ENCODE assay signal across 21 cellular contexts in the genomic region with DNA sequence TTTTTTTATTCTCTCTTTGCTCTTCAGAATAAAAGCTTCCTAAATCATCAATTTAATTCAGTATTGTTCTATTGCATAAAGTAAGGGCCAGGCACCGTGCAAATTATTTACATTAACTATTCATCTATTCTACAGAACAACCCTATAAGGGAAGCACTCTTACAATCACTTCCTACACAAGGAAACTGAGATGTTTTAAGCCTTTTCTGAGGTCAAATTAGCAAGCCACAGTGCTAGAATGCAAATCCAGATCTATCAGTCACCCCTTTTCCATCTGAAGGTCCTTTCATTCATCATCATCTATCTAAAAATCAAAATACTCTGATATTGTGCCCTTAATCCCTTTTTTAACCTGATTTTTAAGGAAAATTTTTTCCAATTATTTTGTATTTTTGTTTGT. TPM values are rescaled to one million over a fixed set of nuclear protein-coding genes. Genes with fewer than 3 reads are reported as not detected.
DNase-seq lines count a peak whose midpoint lies in the region; ATAC-seq, FAIRE-seq and TF ChIP-seq lines count a peak whose summit lies in the region.
"Had no signal": no experiment of that assay in that cellular context is flagged by ENCODE, and none has a peak within 500 bp of the region (broad histone marks: within the 10 kb centered on the region; RNA-seq: fewer than 3 reads in every experiment).

No MANE protein-coding gene starts in this region.

- H3K4me3 ChIP-seq in mammary epithelial cell (replicated peaks in 1 of 3; ENCODE audit: insufficient read depth in 1 of 3, low read depth in 2 of 3, low read length in 3 of 3) (no peak overlapping the region), tibial artery (no peak overlapping the region)
- H3K4me3 ChIP-seq: coronary artery, heart left ventricle, mucosa of descending colon had no signal

- H3K9ac ChIP-seq in mammary epithelial cell (ENCODE audit: insufficient read depth, low read length) = no peak overlapping the region

- WGBS in mammary epithelial cell (ENCODE audit: low coverage, missing lambda C conversion rate) = 65% methylated on average over 1 of the region's 1 CpG

- H3K27me3 Mint-ChIP-seq in MCF 10A (ENCODE audit: insufficient read depth, unreplicated experiment) = no peaks in the 10 kb centered on the region
- no peaks in the 10 kb centered on the region for H3K27me3 Mint-ChIP-seq in glutamatergic neuron (ENCODE audit: unreplicated experiment)
- H3K27me3 Mint-ChIP-seq: IgD-negative memory B cell had no signal

- H3K4me2 ChIP-seq in mammary epithelial cell (ENCODE audit: insufficient read depth, low read depth, low read length) = no peak overlapping the region

- DNase-seq in MCF 10A (ENCODE audit: unreplicated experiment) = no peak
- DNase-seq in mammary epithelial cell = no peak
- no peak for DNase-seq in tibial artery
- DNase-seq in H54 (ENCODE audit: insufficient read length, low spot score) = no peak
- no peak for DNase-seq in NCI-H2029 treated with DMSO at 0.1 percent for 48 hours (lab: John Stamatoyannopoulos, UW)
- no peak for DNase-seq in glutamatergic neuron
- DNase-seq: activated effector memory CD4-positive, alpha-beta T cell treated with anti-CD3 and anti-CD28 coated beads, Interleukin-2, amount 50 U/mL, for 16 hours; aorta; CD4-positive, CD25-positive, alpha-beta regulatory T cell; heart left ventricle; kidney; mucosa of descending colon; NCI-H1092 treated with DMSO at 0.1 percent for 48 hours; nucleus accumbens; stimulated activated CD4-positive, alpha-beta T cell treated with anti-CD3 and anti-CD28 coated beads, Interleukin-4, amount 100 ng/mL, for 4 hours had no signal

- no peak for FAIRE-seq in H54 (lab: Jason Lieb, UNC)
- FAIRE-seq: kidney had no signal

- no TSS peak for BruUV-seq in MCF 10A (replicated peaks; lab: Mats Ljungman, UMichigan)
- BruUV-seq in mammary epithelial cell (replicated peaks; lab: Mats Ljungman, UMichigan) = no TSS peak

- H3K4me1 ChIP-seq in mammary epithelial cell (ENCODE audit: insufficient read depth, low read length) (peaks cover 17% of the 10 kb centered on the region), tibial artery (peaks cover 0 to 88% (median 31%) of the 10 kb centered on the region in 4 donors)

- H3K36me3 ChIP-seq in mammary epithelial cell (ENCODE audit: insufficient read depth, low read length) (no peaks in the 10 kb centered on the region), tibial artery (no peaks in the 10 kb centered on the region)
- H3K36me3 ChIP-seq: heart left ventricle had no signal

- H3K4me1 Mint-ChIP-seq in MCF 10A (ENCODE audit: insufficient read depth, unreplicated experiment) (peaks cover 38% of the 10 kb centered on the region), glutamatergic neuron (ENCODE audit: low read depth, unreplicated experiment) (no peaks in the 10 kb centered on the region)
- H3K4me1 Mint-ChIP-seq: CD4-positive, CD25-positive, alpha-beta regulatory T cell had no signal

- H3K9me3 Mint-ChIP-seq in MCF 10A (ENCODE audit: unreplicated experiment) (no peaks in the 10 kb centered on the region), glutamatergic neuron (ENCODE audit: unreplicated experiment) (no peaks in the 10 kb centered on the region)
- H3K9me3 Mint-ChIP-seq: CD4-positive, CD25-positive, alpha-beta regulatory T cell; IgD-negative memory B cell had no signal

- in situ Hi-C loops in mammary epithelial cell (cut with MboI; ENCODE audit: low sequenced_read_pairs in 2 of 2) = no loop called here

- H3K36me3 Mint-ChIP-seq in MCF 10A (ENCODE audit: insufficient read depth, unreplicated experiment) (no peaks in the 10 kb centered on the region), glutamatergic neuron (ENCODE audit: unreplicated experiment) (peaks cover 4% of the 10 kb centered on the region)
- H3K36me3 Mint-ChIP-seq: CD4-positive, CD25-positive, alpha-beta regulatory T cell had no signal

- no peak for TF ChIP-seq CTCF in MCF 10A (IDR thresholded peaks at IDR 0.05; ENCODE audit: unreplicated experiment)
- TF ChIP-seq CTCF in mammary epithelial cell (conservative IDR thresholded peaks at IDR 0.05 in 1 of 2, IDR thresholded peaks at IDR 0.05 in 1 of 2; ENCODE audit: extremely low read depth in 1 of 2, insufficient read depth in 1 of 2, low read depth in 1 of 2, low read length in 2 of 2) = no peak
- TF ChIP-seq CTCF in tibial artery (IDR thresholded peaks at IDR 0.05) = no peak
- TF ChIP-seq CTCF in glutamatergic neuron (IDR thresholded peaks at IDR 0.05; ENCODE audit: partially characterized antibody, unreplicated experiment) = no peak

- no peaks in the 10 kb centered on the region for H4K20me1 ChIP-seq in mammary epithelial cell (ENCODE audit: insufficient read depth, low read length)

- no peak overlapping the region for H3K27ac ChIP-seq in mammary epithelial cell (ENCODE audit: insufficient read depth, low read depth, low read length)
- H3K27ac ChIP-seq in tibial artery = peak overlapping the region; percentile 58 to 61
- H3K27ac ChIP-seq: 22Rv1, heart left ventricle, VCaP had no signal

- ATAC-seq in GM21619 (IDR thresholded peaks at IDR 0.05; ENCODE audit: unreplicated experiment) (peak; percentile 58), HG03135 (IDR thresholded peaks at IDR 0.05; ENCODE audit: unreplicated experiment) (peak; percentile 64)
- ATAC-seq: heart left ventricle, mucosa of descending colon had no signal

- no peak for TF ChIP-seq POLR2A in H54 (IDR thresholded peaks at IDR 0.05; ENCODE audit: low read depth, low read length)

- H3K27ac Mint-ChIP-seq in MCF 10A (ENCODE audit: low read depth, unreplicated experiment) (peak overlapping the region; percentile 1), glutamatergic neuron (ENCODE audit: unreplicated experiment) (no peak overlapping the region)
- H3K27ac Mint-ChIP-seq: CD4-positive, CD25-positive, alpha-beta regulatory T cell; IgD-negative memory B cell had no signal

- CTCF ChIA-PET in MCF 10A (lab: Yijun Ruan, JAX) = interaction anchor here (0.6 to 4.2 kb wide), 2 partner anchors 18 to 198 kb away, joined by 4 to 19 read pairs; no protein-coding TSS in a partner anchor
- CTCF ChIA-PET in mammary epithelial cell (lab: Charles Lee; ENCODE audit: low non-redundant PET) = no interaction called here

- H3K79me2 ChIP-seq in mammary epithelial cell (ENCODE audit: insufficient read depth, low read length) = peaks cover 6% of the 10 kb centered on the region

- no peak overlapping the region for H3K4me3 Mint-ChIP-seq in MCF 10A (ENCODE audit: unreplicated experiment)
- H3K4me3 Mint-ChIP-seq in glutamatergic neuron (ENCODE audit: unreplicated experiment) = no peak overlapping the region
- H3K4me3 Mint-ChIP-seq: CD4-positive, CD25-positive, alpha-beta regulatory T cell; IgD-negative memory B cell had no signal

- intact Hi-C loops in MCF 10A (cut with micrococcal nuclease) = no loop called here
- intact Hi-C loops in mammary epithelial cell (cut with micrococcal nuclease) = no loop called here
- intact Hi-C loops in tibial artery (cut with DNase I; ENCODE audit: low total_unique reads) = no loop called here

- H3K9me3 ChIP-seq in mammary epithelial cell (replicated peaks; ENCODE audit: insufficient read depth, low read length) (no peaks in the 10 kb centered on the region), tibial artery (no peaks in the 10 kb centered on the region)
- H3K9me3 ChIP-seq: heart left ventricle, mucosa of descending colon had no signal

- no peaks in the 10 kb centered on the region for H3K27me3 ChIP-seq in mammary epithelial cell (ENCODE audit: insufficient read depth, low read length)
- H3K27me3 ChIP-seq in tibial artery = no peaks in the 10 kb centered on the region
- H3K27me3 ChIP-seq: heart left ventricle had no signal

- POLR2A ChIA-PET in MCF 10A (lab: Yijun Ruan, JAX) = no interaction called here

- no peak overlapping the region for H2AFZ ChIP-seq in mammary epithelial cell (ENCODE audit: low read depth, low read length)

- dilution Hi-C loops in mammary epithelial cell (cut with HindIII; ENCODE audit: low sequenced_read_pairs) = no loop called here

RNA-seq across cellular contexts. Expression of gene FRK, which starts 31.2 kb away (rescaled TPM):
- total RNA-seq in MCF 10A (2022) (0.82 and 0.98 TPM in 2 replicates), mammary epithelial cell (1 to 10 TPM; 3.2 to 6.2 TPM), glutamatergic neuron (ENCODE audit: unreplicated experiment) (0.37 TPM)
- polyA plus RNA-seq in mammary epithelial cell = 1.4 TPM
- polyA minus RNA-seq in mammary epithelial cell = 7.8 TPM
- total RNA-seq: CD4-positive, CD25-positive, alpha-beta regulatory T cell had no signal
- polyA plus RNA-seq: CD4-positive, CD25-positive, alpha-beta regulatory T cell had no signal
